ENCODE assay signal across 9 cellular contexts in genomic region chr14:34665785-34666425, GRCh38. TPM values are rescaled to one million over a fixed set of nuclear protein-coding genes. Genes with fewer than 3 reads are reported as not detected.
A peak's percentile ranks its signal among the peaks of the same experiment; 100 is the strongest.
DNase-seq lines count a peak whose midpoint lies in the region; ATAC-seq and TF ChIP-seq lines count a peak whose summit lies in the region.
"Had no signal": no experiment of that assay in that cellular context is flagged by ENCODE, and none has a peak within 500 bp of the region (broad histone marks: within the 10 kb centered on the region; RNA-seq: fewer than 3 reads in every experiment).

No MANE protein-coding gene starts in this region.

- H3K4me2 ChIP-seq in DND-41 (ENCODE audit: insufficient read depth, low read length) = no peak overlapping the region

- 57% methylated on average over 1 of the region's 2 CpGs; no CpG with 5 or more reads in 1 of the 2 experiments for WGBS in mesodermal cell (ENCODE audit: insufficient coverage in 2 of 2), 2 experiments

- H3K36me3 Mint-ChIP-seq in glutamatergic neuron (ENCODE audit: unreplicated experiment) = no peaks in the 10 kb centered on the region

- H3K9ac ChIP-seq in DND-41 (ENCODE audit: low read depth, low read length) = no peak overlapping the region

- no peaks in the 10 kb centered on the region for H3K9me3 ChIP-seq in DND-41 (ENCODE audit: insufficient read depth, low read length, severe bottlenecking)
- H3K9me3 ChIP-seq in MG63 = no peaks in the 10 kb centered on the region
- H3K9me3 ChIP-seq in mesodermal cell (ENCODE audit: control insufficient read depth, low read length) = no peaks in the 10 kb centered on the region

- no peaks in the 10 kb centered on the region for H3K79me2 ChIP-seq in DND-41 (ENCODE audit: insufficient read depth, low read length)

- H3K27ac Mint-ChIP-seq in glutamatergic neuron (ENCODE audit: unreplicated experiment) = no peak overlapping the region

- no peaks in the 10 kb centered on the region for H3K9me3 Mint-ChIP-seq in glutamatergic neuron (ENCODE audit: unreplicated experiment)

- H3K4me3 Mint-ChIP-seq in glutamatergic neuron (ENCODE audit: unreplicated experiment) = no peak overlapping the region

- DNase-seq in DND-41 = peak; percentile 16
- DNase-seq in MG63 = peak; percentile 26
- peak; percentile 89 for DNase-seq in brain microvascular endothelial cell
- DNase-seq in glutamatergic neuron = no peak

- in situ Hi-C loops in brain microvascular endothelial cell (cut with HindIII; ENCODE audit: low pct_ligation_motif_present, low sequenced_read_pairs) = no loop called here

- TF ChIP-seq CTCF in DND-41 (IDR thresholded peaks at IDR 0.05; ENCODE audit: borderline replicate concordance, extremely low read depth, low read length, poor library complexity, severe bottlenecking) (no peak), brain microvascular endothelial cell (IDR thresholded peaks at IDR 0.05; ENCODE audit: low read depth, low read length, missing control alignments) (no peak), glutamatergic neuron (IDR thresholded peaks at IDR 0.05; ENCODE audit: partially characterized antibody, unreplicated experiment) (no peak)

- ATAC-seq in DND-41 (ENCODE audit: insufficient read depth, low read depth) = peak; percentile 40; the same call in 1 of the 3 replicates
- no peak for ATAC-seq in GM19328 (IDR thresholded peaks at IDR 0.05; ENCODE audit: unreplicated experiment)
- ATAC-seq in HG03457 (IDR thresholded peaks at IDR 0.05; ENCODE audit: unreplicated experiment) = no peak
- ATAC-seq in HG03565 (IDR thresholded peaks at IDR 0.05; ENCODE audit: unreplicated experiment) = no peak

- H4K20me1 ChIP-seq in DND-41 (ENCODE audit: insufficient read depth, low read length) = no peaks in the 10 kb centered on the region

- H3K4me3 ChIP-seq in DND-41 (ENCODE audit: low read depth in 1 of 2, low read length in 2 of 2) = no peak overlapping the region
- H3K4me3 ChIP-seq in MG63 = no peak overlapping the region
- H3K4me3 ChIP-seq in brain microvascular endothelial cell (ENCODE audit: low read depth, low read length) = no peak overlapping the region
- no peak overlapping the region for H3K4me3 ChIP-seq in mesodermal cell (ENCODE audit: extremely low read depth, insufficient read depth, low read length, poor library complexity, severe bottlenecking)
- H3K4me3 ChIP-seq: ascending aorta had no signal

- H3K36me3 ChIP-seq in DND-41 (ENCODE audit: insufficient read depth, low read length) = no peaks in the 10 kb centered on the region
- H3K36me3 ChIP-seq in MG63 = no peaks in the 10 kb centered on the region
- no peaks in the 10 kb centered on the region for H3K36me3 ChIP-seq in brain microvascular endothelial cell (replicated peaks)
- no peaks in the 10 kb centered on the region for H3K36me3 ChIP-seq in mesodermal cell (ENCODE audit: control insufficient read depth, insufficient read depth, low read length)
- H3K36me3 ChIP-seq: ascending aorta had no signal

- no peak overlapping the region; the same call in 1 of the 2 replicates for H2AFZ ChIP-seq in DND-41 (ENCODE audit: low read depth, low read length)

- H3K27me3 ChIP-seq in DND-41 (ENCODE audit: insufficient read depth, low read length, poor library complexity) = no peaks in the 10 kb centered on the region
- H3K27me3 ChIP-seq in MG63 = no peaks in the 10 kb centered on the region
- H3K27me3 ChIP-seq in brain microvascular endothelial cell (replicated peaks) = no peaks in the 10 kb centered on the region
- H3K27me3 ChIP-seq: ascending aorta had no signal

- H3K27ac ChIP-seq in DND-41 (ENCODE audit: low read length) (no peak overlapping the region), brain microvascular endothelial cell (peak overlapping the region; percentile 32), mesodermal cell (ENCODE audit: low read depth, low read length, severe bottlenecking) (peak overlapping the region; percentile 23)
- H3K27ac ChIP-seq: ascending aorta had no signal

- H3K27me3 Mint-ChIP-seq in glutamatergic neuron (ENCODE audit: unreplicated experiment) = no peaks in the 10 kb centered on the region

- no peaks in the 10 kb centered on the region for H3K4me1 Mint-ChIP-seq in glutamatergic neuron (ENCODE audit: low read depth, unreplicated experiment)

- H3K4me1 ChIP-seq in DND-41 (ENCODE audit: insufficient read depth, low read length) = peaks cover 5% of the 10 kb centered on the region; the same call in 1 of the 2 replicates
- H3K4me1 ChIP-seq in mesodermal cell (ENCODE audit: control insufficient read depth, insufficient read depth, low read length, poor library complexity, severe bottlenecking) = peaks cover 8% of the 10 kb centered on the region
- H3K4me1 ChIP-seq: ascending aorta had no signal

RNA-seq across cellular contexts. Expression of gene SNX6, which starts 36.0 kb away (rescaled TPM):
- 44.5 and 80.6 TPM in 2 replicates for total RNA-seq in MG63 (2014; rRNA removed; shearing (Covaris generic); ENCODE audit: low replicate concordance)
- 102 TPM for polyA plus RNA-seq in mesodermal cell (2013, experiment 1 of 2)
- polyA plus RNA-seq in mesodermal cell (2013, experiment 2 of 2) = 117 TPM
- total RNA-seq in glutamatergic neuron (ENCODE audit: unreplicated experiment) = 71.3 TPM

RNA-seq across cellular contexts. Expression of gene CFL2, which starts 48.5 kb away (rescaled TPM):
- total RNA-seq in MG63 (2014; rRNA removed; shearing (Covaris generic); ENCODE audit: low replicate concordance) = 25.8 and 37.6 TPM in 2 replicates
- 57.5 TPM for polyA plus RNA-seq in mesodermal cell (2013, experiment 1 of 2)
- polyA plus RNA-seq in mesodermal cell (2013, experiment 2 of 2) = 73.5 TPM
- 57.6 TPM for total RNA-seq in glutamatergic neuron (ENCODE audit: unreplicated experiment)
